ENCODE assay signal across 7 cellular contexts in genomic region chr2:38409136-38409903, GRCh38. TPM values are rescaled to one million over a fixed set of nuclear protein-coding genes. Genes with fewer than 3 reads are reported as not detected.
DNase-seq lines count a peak whose midpoint lies in the region; ATAC-seq and TF ChIP-seq lines count a peak whose summit lies in the region.

No MANE protein-coding gene starts in this region.

- H3K4me1 ChIP-seq in upper lobe of right lung, result peaks cover 41% of the 10 kb centered on the region
- peaks cover 6% of the 10 kb centered on the region for H3K4me1 ChIP-seq in mucosa of descending colon (ENCODE audit: low read depth)

- no peak overlapping the region for H3K4me3 ChIP-seq in upper lobe of right lung
- no peak overlapping the region for H3K4me3 ChIP-seq in mucosa of descending colon

- TF ChIP-seq CTCF in upper lobe of right lung (IDR thresholded peaks at IDR 0.05), result no peak
- no peak for TF ChIP-seq CTCF in GM13976 (IDR thresholded peaks at IDR 0.05; ENCODE audit: borderline replicate concordance, control extremely low read depth, extremely low read depth, insufficient read depth, missing control alignments)
- no peak for TF ChIP-seq CTCF in mucosa of descending colon (IDR thresholded peaks at IDR 0.05)

- in situ Hi-C loops in GM13976 (cut with MboI; ENCODE audit: low sequenced_read_pairs, unreplicated experiment), result no loop called here

- intact Hi-C loops in upper lobe of right lung (cut with DNase I) (no loop called here), mucosa of descending colon (cut with DNase I, micrococcal nuclease) (no loop called here)

- DNase-seq in germinal center (ENCODE audit: low spot score) (peak; percentile 74), upper lobe of right lung (peak; percentile 69), GM13976 (ENCODE audit: low spot score) (no peak), DMS79 treated with DMSO at 0.1 percent for 48 hours (lab: John Stamatoyannopoulos, UW) (no peak), mucosa of descending colon (no peak)

- ATAC-seq in GM19467 (IDR thresholded peaks at IDR 0.05; ENCODE audit: unreplicated experiment) (peak; percentile 71), HG03460 (IDR thresholded peaks at IDR 0.05; ENCODE audit: unreplicated experiment) (peak; percentile 65), upper lobe of right lung (peak; percentile 83), mucosa of descending colon (no peak)

- H3K36me3 ChIP-seq in upper lobe of right lung (no peaks in the 10 kb centered on the region), mucosa of descending colon (ENCODE audit: low read depth) (no peaks in the 10 kb centered on the region)

- H3K27me3 ChIP-seq in upper lobe of right lung, result no peaks in the 10 kb centered on the region

- peak overlapping the region; percentile 45 for H3K27ac ChIP-seq in upper lobe of right lung

- H3K9me3 ChIP-seq in upper lobe of right lung (peaks cover 6% of the 10 kb centered on the region), mucosa of descending colon (peaks cover 21% of the 10 kb centered on the region)

RNA-seq across cellular contexts. Expression of gene ATL2, which starts 32.2 kb away (rescaled TPM):
- total RNA-seq in upper lobe of right lung (69.1 TPM), mucosa of descending colon (100 to 1,000 TPM in 1 of 3 donors, 10 to 100 TPM in 2; 49.3 to 166 (median 53.5) TPM)

Comparison
In these comparisons a context has a peak if more than half of its experiments do, and no peak if none do; other contexts are left out.
1. DNase-seq: peak in germinal center (single experiment) and upper lobe of right lung (single experiment); none in GM13976 (single experiment), DMS79 treated with DMSO at 0.1 percent for 48 hours (single experiment) and mucosa of descending colon (0 of 3).